In genomic region chr4:89129080-89129640, GRCh38 we compare ENCODE assay signal across 24 cellular contexts. TPM values are rescaled to one million over a fixed set of nuclear protein-coding genes. Genes with fewer than 3 reads are reported as not detected.
DNase-seq lines count a peak whose midpoint lies in the region; ATAC-seq and TF ChIP-seq lines count a peak whose summit lies in the region.
"Had no signal": no experiment of that assay in that cellular context is flagged by ENCODE, and none has a peak within 500 bp of the region (broad histone marks: within the 10 kb centered on the region; RNA-seq: fewer than 3 reads in every experiment).

No MANE protein-coding gene starts in this region.

- peaks cover 2% of the 10 kb centered on the region for H3K27me3 Mint-ChIP-seq in GM23338 (ENCODE audit: insufficient read depth, low read depth, poor library complexity)

- no peaks in the 10 kb centered on the region for H3K9me2 ChIP-seq in GM23338 (ENCODE audit: insufficient read depth)

- H3K79me2 ChIP-seq in fibroblast of lung (ENCODE audit: control insufficient read depth, insufficient read depth, low read length), result no peaks in the 10 kb centered on the region
- no peaks in the 10 kb centered on the region for H3K79me2 ChIP-seq in osteoblast (ENCODE audit: insufficient read depth, low read length)
- no peaks in the 10 kb centered on the region for H3K79me2 ChIP-seq in GM23338 (replicated peaks; ENCODE audit: insufficient read depth)

- no peak overlapping the region for H3K9ac ChIP-seq in fibroblast of lung (ENCODE audit: insufficient read depth, low read length)

- H3K27ac ChIP-seq in SJSA1 (peak overlapping the region; percentile 83), fibroblast of lung (ENCODE audit: insufficient read depth, low read length) (no peak overlapping the region), osteoblast (ENCODE audit: low read depth, low read length) (no peak overlapping the region), GM23338 (ENCODE audit: low read depth) (no peak overlapping the region)
- H3K27ac ChIP-seq: prostate gland, upper lobe of left lung had no signal

- H3K27ac Mint-ChIP-seq in GM23338, result no peak overlapping the region

- intact Hi-C loops in posterior vena cava (cut with DNase I), result no loop called here

- H3K4me3 Mint-ChIP-seq in GM23338, result no peak overlapping the region

- H3K36me3 Mint-ChIP-seq in GM23338 (ENCODE audit: low read depth), result no peaks in the 10 kb centered on the region

- H3K4me1 ChIP-seq in SJSA1 (replicated peaks) (peaks cover 32% of the 10 kb centered on the region), fibroblast of lung (ENCODE audit: control insufficient read depth, extremely low read depth, insufficient read depth, low read length) (peaks cover 9% of the 10 kb centered on the region), osteoblast (ENCODE audit: insufficient read depth, low read length) (peaks cover 17% of the 10 kb centered on the region), GM23338 (ENCODE audit: insufficient read depth) (no peaks in the 10 kb centered on the region)
- H3K4me1 ChIP-seq: BE2C, prostate gland, upper lobe of left lung had no signal

- H3K9me3 Mint-ChIP-seq in GM23338, result no peaks in the 10 kb centered on the region

- no peaks in the 10 kb centered on the region for H4K20me1 ChIP-seq in fibroblast of lung (ENCODE audit: control insufficient read depth, extremely low read depth, insufficient read depth, low read length)
- H4K20me1 ChIP-seq in osteoblast (ENCODE audit: insufficient read depth, low read length), result no peaks in the 10 kb centered on the region
- H4K20me1 ChIP-seq in GM23338 (replicated peaks; ENCODE audit: insufficient read depth), result no peaks in the 10 kb centered on the region

- H3K9me3 ChIP-seq in SJSA1 (replicated peaks) (no peaks in the 10 kb centered on the region), fibroblast of lung (ENCODE audit: control insufficient read depth, insufficient read depth, low read depth, low read length) (no peaks in the 10 kb centered on the region), osteoblast (ENCODE audit: low read depth, low read length) (no peaks in the 10 kb centered on the region)
- H3K9me3 ChIP-seq: BE2C, prostate gland, upper lobe of left lung had no signal

- no peaks in the 10 kb centered on the region for H3K4me1 Mint-ChIP-seq in GM23338

- H3K36me3 ChIP-seq in SJSA1 (no peaks in the 10 kb centered on the region), fibroblast of lung (ENCODE audit: control insufficient read depth, insufficient read depth, low read length) (no peaks in the 10 kb centered on the region), osteoblast (ENCODE audit: insufficient read depth, low read length) (no peaks in the 10 kb centered on the region), GM23338 (ENCODE audit: insufficient read depth) (no peaks in the 10 kb centered on the region)
- H3K36me3 ChIP-seq: BE2C, prostate gland, upper lobe of left lung had no signal

- ATAC-seq in GM23338, result no peak
- ATAC-seq: SK-N-SH treated with all-trans-retinoic acid at 6 μM for 48 hours had no signal

- H3K4me3 ChIP-seq in SJSA1 (no peak overlapping the region), fibroblast of lung (replicated peaks in 1 of 4; ENCODE audit: control extremely low read depth in 1 of 4, insufficient read depth in 1 of 4, low read depth in 3 of 4, low read length in 4 of 4) (no peak overlapping the region), osteoblast (ENCODE audit: insufficient read depth, low read length) (peak overlapping the region; percentile 13), GM23338 (no peak overlapping the region)
- H3K4me3 ChIP-seq: prostate gland, upper lobe of left lung had no signal

- H3K27me3 ChIP-seq in SJSA1 (replicated peaks) (no peaks in the 10 kb centered on the region), fibroblast of lung (ENCODE audit: control insufficient read depth, insufficient read depth, low read length) (no peaks in the 10 kb centered on the region), osteoblast (ENCODE audit: insufficient read depth, low read length) (no peaks in the 10 kb centered on the region), GM23338 (ENCODE audit: insufficient read depth) (no peaks in the 10 kb centered on the region)
- H3K27me3 ChIP-seq: upper lobe of left lung had no signal

- no peak overlapping the region for H3K4me2 ChIP-seq in fibroblast of lung (ENCODE audit: extremely low read depth, insufficient read depth, low read length)
- peak overlapping the region; percentile 35 for H3K4me2 ChIP-seq in osteoblast (ENCODE audit: insufficient read depth, low read length)
- no peak overlapping the region for H3K4me2 ChIP-seq in GM23338

- H3F3A ChIP-seq in GM23338 (replicated peaks; ENCODE audit: low read depth), result no peaks in the 10 kb centered on the region

- no peak for TF ChIP-seq CTCF in fibroblast of lung (conservative IDR thresholded peaks at IDR 0.05 in 1 of 2, IDR thresholded peaks at IDR 0.05 in 1 of 2; ENCODE audit: low read depth in 1 of 2, low read length in 2 of 2)
- TF ChIP-seq CTCF in osteoblast (IDR thresholded peaks at IDR 0.05; ENCODE audit: extremely low read depth, low read depth, low read length), result no peak
- TF ChIP-seq CTCF in GM23338 (conservative IDR thresholded peaks at IDR 0.05; ENCODE audit: low read depth in 2 of 2), result no peak

- DNase-seq in EL (peak; percentile 65), SJSA1 (ENCODE audit: low read depth in 1 of 2, low spot score in 2 of 2) (peak in 1 of 2 experiments; percentile 87), fibroblast of lung (ENCODE audit: low read depth in 2 of 2) (peak; percentile 62 to 83), osteoblast (ENCODE audit: insufficient read length, low spot score, missing footprints) (no peak), GM23338 (ENCODE audit: low spot score) (no peak), 8988T (no peak), posterior vena cava (ENCODE audit: low spot score) (no peak)
- DNase-seq in activated CD4-positive, alpha-beta T cell treated with anti-CD3 and anti-CD28 coated beads for 48 hours, result no peak
- DNase-seq: activated CD4-positive, alpha-beta T cell treated with anti-CD3 and anti-CD28 coated beads for 4 hours; activated naive CD4-positive, alpha-beta T cell treated with anti-CD3 and anti-CD28 coated beads, Interleukin-2, amount 50 U/mL, for 16 hours; anterior cingulate cortex; BE2C; DMS79; effector CD4-positive, alpha-beta T cell; H7; islet precursor cell; Kasumi-1; NCI-H1048; NCI-H2029 treated with DMSO at 0.1 percent for 48 hours; NCI-H345; NCI-H748 treated with DMSO at 0.1 percent for 48 hours; upper lobe of left lung had no signal

- no peak overlapping the region for H2AFZ ChIP-seq in fibroblast of lung (ENCODE audit: low read length)
- no peak overlapping the region for H2AFZ ChIP-seq in osteoblast (ENCODE audit: low read length)
- H2AFZ ChIP-seq in GM23338, result no peak overlapping the region

TF ChIP-seq in GM23338, 12 proteins besides CTCF, POLR2A, EP300 and RAD21 (continues in another document):
- TF ChIP-seq REST (IDR thresholded peaks at IDR 0.05; ENCODE audit: unreplicated experiment) (no peak), EZH2 (IDR thresholded peaks at IDR 0.05; ENCODE audit: low read depth, unreplicated experiment) (no peak)

RNA-seq across cellular contexts. Expression of gene TIGD2, which starts 17.8 kb away (rescaled TPM):
- total RNA-seq in SJSA1 (2014; rRNA removed; shearing (Covaris generic)), result 25.9 and 33.4 TPM in 2 replicates
- 11.0 and 11.7 TPM in 2 replicates for total RNA-seq in fibroblast of lung
- polyA plus RNA-seq in fibroblast of lung, result 4.5 and 6.1 TPM in 2 replicates
- 4.4 and 5.9 TPM in 2 replicates for polyA plus RNA-seq in fibroblast of lung (2012)
- polyA minus RNA-seq in fibroblast of lung (ENCODE audit: low replicate concordance), result 0.22 and 1.1 TPM in 2 replicates
- 18.1 and 18.6 TPM in 2 replicates for total RNA-seq in osteoblast
- total RNA-seq in GM23338 (2014; rRNA removed; shearing (Covaris generic)), result 6.7 and 8.7 TPM in 2 replicates
- 1.8 and 2.1 TPM in 2 replicates for polyA plus RNA-seq in GM23338 (2016; fragmentation: Nextera tagmentation; extraction: Ambion mirVana)
- 1 to 10 TPM; 2.1 to 2.8 TPM for total RNA-seq in posterior vena cava

Comparison
In these comparisons a context has a peak if more than half of its experiments do, and no peak if none do; other contexts are left out.
1. DNase-seq: peak in EL (single experiment) and fibroblast of lung (2 of 2); none in osteoblast (single experiment), activated CD4-positive, alpha-beta T cell treated with anti-CD3 and anti-CD28 coated beads for 48 hours (single experiment), GM23338 (single experiment), 8988T (single experiment) and posterior vena cava (single experiment).